7 cellular contexts compared by ENCODE assay signal in the genomic region with DNA sequence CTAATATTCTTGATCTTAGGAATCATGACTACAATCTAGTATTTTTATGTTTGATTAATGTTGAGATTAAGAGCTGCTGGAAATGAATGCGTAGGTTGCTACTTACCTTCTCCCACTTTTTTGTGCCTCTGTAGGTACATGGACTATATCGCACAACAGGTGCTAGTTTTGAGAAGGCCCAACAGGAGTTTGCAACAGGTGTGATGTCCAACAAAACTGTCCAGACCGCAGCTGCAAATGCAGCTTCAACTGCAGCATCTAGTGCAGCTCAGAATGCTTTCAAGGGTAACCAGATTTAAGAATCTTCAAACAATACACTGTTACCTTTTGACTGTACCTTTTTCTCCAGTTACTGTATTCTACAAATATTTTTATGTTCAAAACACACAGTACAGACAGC.
"Had no signal": no experiment of that assay in that cellular context is flagged by ENCODE, and none has a peak within 500 bp of the region (broad histone marks: within the 10 kb centered on the region; RNA-seq: fewer than 3 reads in every experiment).

No MANE protein-coding gene starts in this region.

- H3K4me3 ChIP-seq: GM12878 had no signal

- DNase-seq: GDM1, GF-D8 had no signal

- ATAC-seq: GM12878 had no signal

- FAIRE-seq: G401.6, GM12878, GM12891, GM12892, GM18507 had no signal
